Comparison of ENCODE assay signal across 8 cellular contexts in the genomic region with DNA sequence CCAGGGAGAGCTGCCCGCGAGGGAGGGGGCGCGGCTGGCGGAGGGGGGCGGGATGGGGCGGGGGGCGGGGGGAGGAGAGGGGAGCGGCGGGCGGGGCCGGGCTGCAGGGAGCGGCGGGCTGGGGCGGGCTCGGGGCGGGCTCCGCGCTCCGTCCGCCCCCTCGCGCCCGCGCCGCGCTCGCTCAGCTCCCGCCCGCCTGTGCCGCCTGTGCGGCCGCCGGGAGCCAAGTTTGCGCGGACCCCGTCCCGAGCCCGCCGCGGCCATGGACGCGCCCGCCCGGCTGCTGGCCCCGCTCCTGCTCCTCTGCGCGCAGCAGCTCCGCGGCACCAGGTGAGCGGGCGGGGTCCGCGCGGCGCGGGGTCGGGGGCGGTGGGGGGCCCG. TPM values are rescaled to one million over a fixed set of nuclear protein-coding genes. Genes with fewer than 3 reads are reported as not detected.
DNase-seq lines count a peak whose midpoint lies in the region; ATAC-seq, FAIRE-seq and TF ChIP-seq lines count a peak whose summit lies in the region.

A gene with protein sequence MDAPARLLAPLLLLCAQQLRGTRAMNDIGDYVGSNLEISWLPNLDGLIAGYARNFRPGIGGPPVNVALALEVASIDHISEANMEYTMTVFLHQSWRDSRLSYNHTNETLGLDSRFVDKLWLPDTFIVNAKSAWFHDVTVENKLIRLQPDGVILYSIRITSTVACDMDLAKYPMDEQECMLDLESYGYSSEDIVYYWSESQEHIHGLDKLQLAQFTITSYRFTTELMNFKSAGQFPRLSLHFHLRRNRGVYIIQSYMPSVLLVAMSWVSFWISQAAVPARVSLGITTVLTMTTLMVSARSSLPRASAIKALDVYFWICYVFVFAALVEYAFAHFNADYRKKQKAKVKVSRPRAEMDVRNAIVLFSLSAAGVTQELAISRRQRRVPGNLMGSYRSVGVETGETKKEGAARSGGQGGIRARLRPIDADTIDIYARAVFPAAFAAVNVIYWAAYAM (plus strand): TSS at position 184 of the 381 bp plus-strand sequence. CDS start 79 bp downstream, at position 263.

- no peaks in the 10 kb centered on the region for H3K9me3 Mint-ChIP-seq in CD4-positive, alpha-beta memory T cell
- H3K9me3 Mint-ChIP-seq in naive B cell = peaks cover 0 to 3% (median 0%) of the 10 kb centered on the region in 7 donors

- DNase-seq in CD4-positive, alpha-beta memory T cell = no peak
- DNase-seq in HTR-8/SVneo (ENCODE audit: insufficient read length, low spot score) = peak; percentile 45
- DNase-seq in K562 (ENCODE audit: extremely low read depth in 1 of 4, low spot score in 3 of 4) = peak in 3 of 4 experiments; percentile 70 to 81 (median 79)
- no peak for DNase-seq in naive B cell
- no peak for DNase-seq in NCI-H1048 (lab: John Stamatoyannopoulos, UW)
- DNase-seq in H4 (ENCODE audit: low spot score) = no peak
- DNase-seq in NCI-H2081 treated with DMSO at 0.1 percent for 48 hours (lab: John Stamatoyannopoulos, UW) = no peak

- 4% methylated on average over 14 of the region's 60 CpGs for WGBS in K562 (ENCODE audit: insufficient coverage, low coverage, missing lambda C conversion rate)

- no peak within 1 kb of the TSS for H2AFZ ChIP-seq in K562 (ENCODE audit: low read depth, low read length)

- no TSS peak for BruUV-seq in K562 (replicated peaks; lab: Mats Ljungman, UMichigan)

- peaks cover 25% of the 10 kb centered on the region; the same call in 1 of the 2 replicates for H4K20me1 ChIP-seq in K562 (replicated peaks; ENCODE audit: control insufficient read depth, insufficient read depth, low read length)

- peaks cover 27% of the 10 kb centered on the region for H3K27me3 ChIP-seq in CD4-positive, alpha-beta memory T cell (ENCODE audit: insufficient read depth, low read length)
- peaks cover 82 to 94% of the 10 kb centered on the region in 2 experiments for H3K27me3 ChIP-seq in K562 (ENCODE audit: control insufficient read depth in 2 of 2, insufficient read depth in 2 of 2, low read length in 2 of 2)

- peaks cover 3 to 15% (median 5%) of the 10 kb centered on the region in 4 donors for H3K4me1 Mint-ChIP-seq in CD4-positive, alpha-beta memory T cell
- H3K4me1 Mint-ChIP-seq in naive B cell = peaks cover 4 to 12% (median 6%) of the 10 kb centered on the region in 3 donors

- H3K79me2 ChIP-seq in K562 (ENCODE audit: control insufficient read depth, insufficient read depth, low read length) = no peaks in the 10 kb centered on the region

- peak within 1 kb of the TSS; percentile 71 to 89 (median 82) for H3K4me3 Mint-ChIP-seq in CD4-positive, alpha-beta memory T cell
- H3K4me3 Mint-ChIP-seq in naive B cell = peak within 1 kb of the TSS; percentile 77 to 89 (median 84)

- no peak for TF ChIP-seq RAD21 in K562 (CRISPR knock-in tag; conservative IDR thresholded peaks at IDR 0.05 in 1 of 2, IDR thresholded peaks at IDR 0.05 in 1 of 2)

- no peaks in the 10 kb centered on the region for H3K36me3 ChIP-seq in CD4-positive, alpha-beta memory T cell (ENCODE audit: insufficient read depth, low read length)
- no peaks in the 10 kb centered on the region for H3K36me3 ChIP-seq in K562 (ENCODE audit: control insufficient read depth, insufficient read depth, low read length)

- FAIRE-seq in HTR-8/SVneo (lab: Jason Lieb, UNC) = no peak
- no peak for FAIRE-seq in K562 (lab: Jason Lieb, UNC)

- H3K27ac Mint-ChIP-seq in CD4-positive, alpha-beta memory T cell = peak within 1 kb of the TSS in 5 of 7 donors; percentile 21 to 81 (median 61)
- H3K27ac Mint-ChIP-seq in naive B cell = peak within 1 kb of the TSS in 1 of 6 donors; percentile 35

- intact Hi-C loops in CD4-positive, alpha-beta memory T cell (cut with micrococcal nuclease) = no loop called here
- intact Hi-C loops in K562 (cut with micrococcal nuclease) = no loop called here

- H3K9me3 ChIP-seq in CD4-positive, alpha-beta memory T cell (ENCODE audit: control insufficient read depth in 1 of 2, low read length in 2 of 2) = no peaks in the 10 kb centered on the region
- H3K9me3 ChIP-seq in K562 (replicated peaks; ENCODE audit: control insufficient read depth, insufficient read depth, low read depth, low read length) = no peaks in the 10 kb centered on the region

- H3K4me3 ChIP-seq in CD4-positive, alpha-beta memory T cell (ENCODE audit: low read length in 2 of 2) = no peak within 1 kb of the TSS
- no peak within 1 kb of the TSS for H3K4me3 ChIP-seq in K562

- no peak for TF ChIP-seq EP300 in K562 (IDR thresholded peaks at IDR 0.05; ENCODE audit: low read length)

- POLR2A ChIA-PET in CD4-positive, alpha-beta memory T cell (lab: Charles Lee; ENCODE audit: partially characterized antibody) = no interaction called here
- POLR2A ChIA-PET in K562 (lab: Yijun Ruan, JAX) = no interaction called here

- in situ Hi-C loops in K562 (cut with MboI) = no loop called here

- H3K4me1 ChIP-seq in CD4-positive, alpha-beta memory T cell (ENCODE audit: insufficient read depth, low read length) = peaks cover 12% of the 10 kb centered on the region
- peaks cover 0 to 15% of the 10 kb centered on the region in 2 experiments; a peak in 2 of 5 replicates for H3K4me1 ChIP-seq in K562 (replicated peaks in 1 of 2; ENCODE audit: control insufficient read depth in 2 of 2, insufficient read depth in 2 of 2, low read length in 2 of 2)

- no peak for TF ChIP-seq POLR2A in K562 (conservative IDR thresholded peaks at IDR 0.05)

- ATAC-seq in K562 (peak; percentile 74), naive B cell (ENCODE audit: low read depth in 2 of 2) (peak; percentile 61 to 64), HG03175 (IDR thresholded peaks at IDR 0.05; ENCODE audit: unreplicated experiment) (no peak)

- no peaks in the 10 kb centered on the region for H3K36me3 Mint-ChIP-seq in CD4-positive, alpha-beta memory T cell
- peaks cover 0 to 7% of the 10 kb centered on the region in 2 donors for H3K36me3 Mint-ChIP-seq in naive B cell

- H3K9ac ChIP-seq in K562 (ENCODE audit: insufficient read depth in 1 of 2, low read depth in 2 of 2, low read length in 2 of 2) = no peak within 1 kb of the TSS

- CTCF ChIA-PET in CD4-positive, alpha-beta memory T cell (lab: Charles Lee; ENCODE audit: partially characterized antibody) = no interaction called here
- CTCF ChIA-PET in K562 (lab: Yijun Ruan, JAX; ENCODE audit: low intra/inter-chr PET ratio) = no interaction called here

- H3K9me1 ChIP-seq in K562 (ENCODE audit: control insufficient read depth, insufficient read depth, low read length) = no peaks in the 10 kb centered on the region

- H3K27me3 Mint-ChIP-seq in CD4-positive, alpha-beta memory T cell = peaks cover 51 to 52% of the 10 kb centered on the region in 2 donors
- peaks cover 52 to 93% (median 78%) of the 10 kb centered on the region in 3 donors for H3K27me3 Mint-ChIP-seq in naive B cell

- no peak within 1 kb of the TSS for H3K4me2 ChIP-seq in K562 (ENCODE audit: insufficient read depth, low read length)

- H3K27ac ChIP-seq in CD4-positive, alpha-beta memory T cell (ENCODE audit: low read depth, low read length) = no peak within 1 kb of the TSS
- no peak within 1 kb of the TSS for H3K27ac ChIP-seq in K562 (ENCODE audit: extremely low read depth, low read depth, low read length)

- TF ChIP-seq CTCF in K562 (IDR thresholded peaks at IDR 0.05 in 2 of 3, conservative IDR thresholded peaks at IDR 0.05 in 1 of 3; ENCODE audit: insufficient read depth in 2 of 3, low read depth in 1 of 3, low read length in 3 of 3) = no peak

TF ChIP-seq in K562, 482 proteins besides CTCF, POLR2A, EP300 and RAD21 (continues in another document):
- TF ChIP-seq, protein P1, sequence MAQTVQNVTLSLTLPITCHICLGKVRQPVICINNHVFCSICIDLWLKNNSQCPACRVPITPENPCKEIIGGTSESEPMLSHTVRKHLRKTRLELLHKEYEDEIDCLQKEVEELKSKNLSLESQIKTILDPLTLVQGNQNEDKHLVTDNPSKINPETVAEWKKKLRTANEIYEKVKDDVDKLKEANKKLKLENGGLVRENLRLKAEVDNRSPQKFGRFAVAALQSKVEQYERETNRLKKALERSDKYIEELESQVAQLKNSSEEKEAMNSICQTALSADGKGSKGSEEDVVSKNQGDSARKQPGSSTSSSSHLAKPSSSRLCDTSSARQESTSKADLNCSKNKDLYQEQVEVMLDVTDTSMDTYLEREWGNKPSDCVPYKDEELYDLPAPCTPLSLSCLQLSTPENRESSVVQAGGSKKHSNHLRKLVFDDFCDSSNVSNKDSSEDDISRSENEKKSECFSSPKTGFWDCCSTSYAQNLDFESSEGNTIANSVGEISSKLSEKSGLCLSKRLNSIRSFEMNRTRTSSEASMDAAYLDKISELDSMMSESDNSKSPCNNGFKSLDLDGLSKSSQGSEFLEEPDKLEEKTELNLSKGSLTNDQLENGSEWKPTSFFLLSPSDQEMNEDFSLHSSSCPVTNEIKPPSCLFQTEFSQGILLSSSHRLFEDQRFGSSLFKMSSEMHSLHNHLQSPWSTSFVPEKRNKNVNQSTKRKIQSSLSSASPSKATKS (CRISPR knock-in tag; IDR thresholded peaks at IDR 0.05) = no peak

RNA-seq across cellular contexts. Expression of the gene that starts here (rescaled TPM):
- not detected for total RNA-seq in CD4-positive, alpha-beta memory T cell
- not detected for polyA plus RNA-seq in CD4-positive, alpha-beta memory T cell
- not detected in 2 replicates for total RNA-seq in K562 (2011; cell fraction: chromatin; rRNA removed; ENCODE audit: low replicate concordance)
- total RNA-seq in K562 (2011; cell fraction: nucleolus; rRNA removed) = not detected in 2 replicates
- not detected in 2 replicates for total RNA-seq in K562 (2011; cell fraction: nucleoplasm; rRNA removed)
- not detected in 2 replicates for total RNA-seq in K562 (2014; rRNA removed)
- total RNA-seq in K562 (2014; rRNA removed; fragmentation: Illumina TruSeq; extraction: Trizol) = 0.07 TPM in 1 of 2 replicates, not detected in the other
- total RNA-seq in K562 (2015; rRNA removed; fragmentation: Illumina TruSeq; extraction: Trizol) = not detected in 2 replicates
- not detected in 2 replicates for total RNA-seq in K562 (2021)
- polyA plus RNA-seq in K562 (2011; rRNA removed) = not detected in 2 replicates
- not detected in 2 replicates for polyA plus RNA-seq in K562 (2011; cell fraction: cytosol; rRNA removed)
- polyA plus RNA-seq in K562 (2011; cell fraction: nucleus; rRNA removed) = not detected in 2 replicates
- 0.04 and 0.07 TPM in 2 replicates for polyA plus RNA-seq in K562 (2012)
- polyA plus RNA-seq in K562 (2014; fragmentation: Illumina TruSeq; extraction: Trizol) = not detected in 2 replicates
- not detected for polyA plus RNA-seq in K562 (2014; fragmentation: Nextera tagmentation; extraction: Ambion mirVana)
- polyA plus RNA-seq in K562 (2014; rRNA removed) = not detected in 2 replicates
- not detected in 2 replicates for polyA minus RNA-seq in K562 (2011; rRNA and poly(A)+ RNA removed)
- not detected in 2 replicates for polyA minus RNA-seq in K562 (2011; cell fraction: cytosol; rRNA and poly(A)+ RNA removed)
- polyA minus RNA-seq in K562 (2011; cell fraction: nucleus; rRNA and poly(A)+ RNA removed) = not detected in 2 replicates
- polyA plus RNA-seq in naive B cell (ENCODE audit: low read depth in 6 of 6) = not detected
- 2.1 TPM in 2 replicates for total RNA-seq in H4 (2014; rRNA removed; shearing (Covaris generic))

Comparison
In these comparisons a context has a peak if more than half of its experiments do, and no peak if none do; other contexts are left out.
1. Peak in DNase-seq and ATAC-seq in K562; RNA of the gene not detected or under 1 TPM.
2. Peak in ATAC-seq in naive B cell; RNA of the gene not detected or under 1 TPM.